Comparison of ENCODE assay signal across 8 cellular contexts in genomic region chr20:58236612-58237317, GRCh38. TPM values are rescaled to one million over a fixed set of nuclear protein-coding genes. Genes with fewer than 3 reads are reported as not detected.
A peak's percentile ranks its signal among the peaks of the same experiment; 100 is the strongest.
DNase-seq lines count a peak whose midpoint lies in the region; ATAC-seq and TF ChIP-seq lines count a peak whose summit lies in the region.

No MANE protein-coding gene starts in this region.

- no peaks in the 10 kb centered on the region for H3K36me3 ChIP-seq in ES-I3 (ENCODE audit: insufficient read depth, low read length)
- H3K36me3 ChIP-seq in H7 (replicated peaks; ENCODE audit: control insufficient read depth, insufficient read depth, low read length), result peaks cover 1% of the 10 kb centered on the region; the same call in 1 of the 2 replicates
- H3K36me3 ChIP-seq in adrenal gland (replicated peaks in 1 of 2), result peaks cover 0 to 4% of the 10 kb centered on the region in 2 donors
- H3K36me3 ChIP-seq in prostate gland, result no peaks in the 10 kb centered on the region

- no peaks in the 10 kb centered on the region for H3K36me3 Mint-ChIP-seq in T-cell

- WGBS in adrenal gland, 4 donors, result 0 to 1% (median 1%) methylated on average over 40 to 43 of the region's 43 CpGs
- 3% methylated on average over 43 of the region's 43 CpGs for WGBS in prostate gland

- peaks cover 11 to 17% (median 15%) of the 10 kb centered on the region in 3 donors for H3K4me1 Mint-ChIP-seq in T-cell

- H3K27me3 ChIP-seq in H7 (ENCODE audit: control insufficient read depth, insufficient read depth, low read length), result no peaks in the 10 kb centered on the region; the same call in 1 of the 2 replicates
- no peaks in the 10 kb centered on the region for H3K27me3 ChIP-seq in adrenal gland
- no peaks in the 10 kb centered on the region for H3K27me3 ChIP-seq in prostate gland (replicated peaks; ENCODE audit: insufficient read depth)

- H3K9me3 ChIP-seq in ES-I3 (ENCODE audit: control insufficient read depth, insufficient read depth, low read length) (no peaks in the 10 kb centered on the region), adrenal gland (replicated peaks in 1 of 3) (no peaks in the 10 kb centered on the region), prostate gland (no peaks in the 10 kb centered on the region)

- no peak for TF ChIP-seq POLR2A in adrenal gland (IDR thresholded peaks at IDR 0.05)
- no peak for TF ChIP-seq POLR2A in prostate gland (IDR thresholded peaks at IDR 0.05)

- ATAC-seq in T-cell (replicated peaks in 1 of 4) (peak; percentile 88 to 94 (median 92)), left ventricle myocardium superior (peak; percentile 95)

- intact Hi-C loops in adrenal gland (cut with DNase I), result loop anchor here (5.0 to 10.0 kb wide), 4 partner anchors 208 to 608 kb away; no protein-coding TSS in a partner anchor
- intact Hi-C loops in left ventricle myocardium superior (cut with micrococcal nuclease), result loop anchor here (10.0 kb wide), 2 partner anchors 208 to 418 kb away; partner anchors contain the start of gene STX16
- intact Hi-C loops in prostate gland (cut with DNase I), result loop anchor here (5.0 to 10.0 kb wide), 5 partner anchors 211 to 978 kb away; partner anchors contain the start of genes GNAS, GNAS-AS1, NPEPL1 and STX16

- no peaks in the 10 kb centered on the region for H3K27me3 Mint-ChIP-seq in T-cell

- H3K4me1 ChIP-seq in ES-I3 (ENCODE audit: insufficient read depth, low read length) (no peaks in the 10 kb centered on the region), adrenal gland (replicated peaks in 1 of 2) (peaks cover 6 to 10% of the 10 kb centered on the region in 2 donors), prostate gland (replicated peaks) (no peaks in the 10 kb centered on the region)

- POLR2A ChIA-PET in T-cell (lab: Charles Lee), result interaction anchor here in 1 of 2 donors (0.6 to 0.7 kb wide), 2 partner anchors 67 to 69 kb away, joined by 4 to 6 read pairs; no protein-coding TSS in a partner anchor

- peak overlapping the region; percentile 63; the same call in 1 of the 2 replicates for H3K9ac ChIP-seq in ES-I3 (ENCODE audit: low read depth, low read length)

- TF ChIP-seq CTCF in adrenal gland (IDR thresholded peaks at IDR 0.05), result peak; percentile 82 to 97 (median 92)
- TF ChIP-seq CTCF in prostate gland (IDR thresholded peaks at IDR 0.05), result peak; percentile 89 to 94 (median 92)

- H3K4me3 ChIP-seq in H7 (ENCODE audit: insufficient read depth, low read depth, low read length) (peak overlapping the region; percentile 30), adrenal gland (peak overlapping the region in 3 of 4 donors; percentile 13 to 65 (median 48)), prostate gland (peak overlapping the region; percentile 20 to 31)

- peak overlapping the region; percentile 84 to 90 (median 88) for H3K4me3 Mint-ChIP-seq in T-cell

- DNase-seq in H7, result peak; percentile 92
- peak; percentile 32 for DNase-seq in MV-4-11 (lab: John Stamatoyannopoulos, UW)
- DNase-seq in T-cell, result peak; percentile 48 to 87 (median 75)
- peak; percentile 63 to 92 (median 79) for DNase-seq in adrenal gland
- DNase-seq in left ventricle myocardium superior, result peak; percentile 83
- peak; percentile 56 for DNase-seq in prostate gland (ENCODE audit: low spot score)
- DNase-seq in ureter (ENCODE audit: low spot score), result peak; percentile 78

- peak overlapping the region in 4 of 5 donors; percentile 13 to 87 (median 46) for H3K27ac ChIP-seq in adrenal gland
- H3K27ac ChIP-seq in prostate gland, result no peak overlapping the region

- peak overlapping the region; percentile 83 to 87 for H3K27ac Mint-ChIP-seq in T-cell

- no peaks in the 10 kb centered on the region for H3K9me3 Mint-ChIP-seq in T-cell

- CTCF ChIA-PET in T-cell (lab: Charles Lee), result interaction anchor here in 1 of 2 donors (0.6 to 1.2 kb wide), 6 partner anchors 25 to 855 kb away, joined by 3 to 7 read pairs (median 4); partner anchors contain the start of gene VAPB

RNA-seq across cellular contexts. Expression of gene ANKRD60, which starts 8.3 kb away (rescaled TPM):
- total RNA-seq in H7 (2014; rRNA removed; shearing (Covaris generic)), result not detected in 2 replicates
- total RNA-seq in T-cell (under 1 TPM in 1 of 5 donors, not detected in 4; 0.82 TPM), adrenal gland (not detected), left ventricle myocardium superior (not detected), prostate gland (under 1 TPM in 1 of 2 donors, not detected in 1; 0.80 TPM), ureter (not detected)
- not detected for polyA plus RNA-seq in adrenal gland

Comparison
In these comparisons a context has a peak if more than half of its experiments do, and no peak if none do; other contexts are left out.
1. DNase-seq: peak in every context shown above with its lines; median percentile 92 in H7; 83 in left ventricle myocardium superior; 79 in adrenal gland; 78 in ureter; 75 in T-cell; 56 in prostate gland; 32 in MV-4-11.
2. H3K27ac ChIP-seq: peak in adrenal gland (4 of 5); none in prostate gland (0 of 2).
3. Peak in every context shown above with its lines, with median percentiles within 50 percentile points of each other: H3K4me3 ChIP-seq.